Comparison of ENCODE assay signal across 22 cellular contexts in the genomic region with DNA sequence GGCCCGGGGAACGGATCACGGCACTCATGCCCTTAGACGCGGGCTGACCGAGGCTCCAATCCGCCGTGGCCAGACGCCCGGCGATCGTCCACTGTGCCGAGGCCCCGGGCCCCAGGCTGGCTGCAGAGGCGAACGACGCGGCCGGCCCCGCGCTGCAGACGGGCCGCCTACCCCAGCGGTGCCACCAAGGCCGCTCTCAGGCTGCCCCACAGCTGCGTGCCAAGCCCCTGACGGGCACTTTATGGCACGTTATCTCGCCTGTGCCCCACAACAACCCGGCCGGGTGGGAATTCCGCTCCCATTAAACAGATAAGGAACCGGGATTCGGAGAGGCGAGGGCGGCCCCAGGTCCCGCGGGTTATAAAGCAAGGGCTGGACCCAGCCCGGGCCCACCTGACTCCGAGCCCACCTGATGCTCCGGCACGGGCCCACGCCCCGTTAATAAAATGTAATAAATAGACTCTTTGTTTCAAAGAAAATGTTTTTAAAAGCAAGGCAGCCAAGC.
A peak's percentile ranks its signal among the peaks of the same experiment; 100 is the strongest.
DNase-seq lines count a peak whose midpoint lies in the region; ATAC-seq and TF ChIP-seq lines count a peak whose summit lies in the region.
"Had no signal": no experiment of that assay in that cellular context is flagged by ENCODE, and none has a peak within 500 bp of the region (broad histone marks: within the 10 kb centered on the region; RNA-seq: fewer than 3 reads in every experiment).

No MANE protein-coding gene starts in this region.

- no peaks in the 10 kb centered on the region for H3K27me3 ChIP-seq in right cardiac atrium (ENCODE audit: control insufficient read depth, insufficient read depth)
- peaks cover 0 to 29% (median 4%) of the 10 kb centered on the region in 3 donors for H3K27me3 ChIP-seq in psoas muscle (ENCODE audit: insufficient read depth in 3 of 3, low read length in 2 of 3)
- H3K27me3 ChIP-seq: MG63 had no signal

- H3K27ac ChIP-seq in right cardiac atrium (ENCODE audit: low read length) (no peak overlapping the region), psoas muscle (no peak overlapping the region)
- H3K27ac ChIP-seq: C4-2B had no signal

- peaks cover 14 to 17% of the 10 kb centered on the region in 2 donors for H3K4me1 Mint-ChIP-seq in natural killer cell treated with Interleukin-12 subunit alpha and Interleukin-12 subunit beta and Interleukin-15 and Interleukin-18, amount 100 ng/mL, for 72 hours (ENCODE audit: low read depth in 2 of 2)
- peaks cover 13 to 21% of the 10 kb centered on the region in 2 donors for H3K4me1 Mint-ChIP-seq in natural killer cell

- H3K4me1 ChIP-seq in right cardiac atrium (ENCODE audit: control insufficient read depth, insufficient read depth, low read length) = no peaks in the 10 kb centered on the region
- no peaks in the 10 kb centered on the region for H3K4me1 ChIP-seq in psoas muscle

- WGBS in right cardiac atrium = 91% methylated on average over 44 of the region's 44 CpGs
- 90 to 94% (median 91%) methylated on average over 42 to 44 of the region's 44 CpGs for WGBS in psoas muscle, 3 donors

- TF ChIP-seq CTCF in natural killer cell (IDR thresholded peaks at IDR 0.05) = no peak
- TF ChIP-seq CTCF in psoas muscle (IDR thresholded peaks at IDR 0.05) = no peak

- no peaks in the 10 kb centered on the region for H3K36me3 ChIP-seq in psoas muscle (ENCODE audit: insufficient read depth in 1 of 2, low read depth in 1 of 2)
- H3K36me3 ChIP-seq: MG63 had no signal

- peaks cover 9 to 17% of the 10 kb centered on the region in 2 donors for H3K27me3 Mint-ChIP-seq in natural killer cell treated with Interleukin-12 subunit alpha and Interleukin-12 subunit beta and Interleukin-15 and Interleukin-18, amount 100 ng/mL, for 72 hours
- peaks cover 13 to 20% of the 10 kb centered on the region in 2 donors for H3K27me3 Mint-ChIP-seq in natural killer cell (ENCODE audit: low read depth in 2 of 2)

- no peak for ATAC-seq in natural killer cell treated with Interleukin-12 subunit alpha and Interleukin-12 subunit beta and Interleukin-15 and Interleukin-18, amount 100 ng/mL, for 72 hours
- ATAC-seq in natural killer cell = no peak
- no peak for ATAC-seq in right cardiac atrium
- no peak for ATAC-seq in psoas muscle
- no peak for ATAC-seq in HG03439 (IDR thresholded peaks at IDR 0.05; ENCODE audit: unreplicated experiment)
- ATAC-seq in GM21825 (IDR thresholded peaks at IDR 0.05; ENCODE audit: unreplicated experiment) = no peak
- ATAC-seq in HG03469 (IDR thresholded peaks at IDR 0.05; ENCODE audit: unreplicated experiment) = no peak
- ATAC-seq: stimulated activated memory B cell treated with anti-CD40 and anti-IgM and Interleukin-4, amounts not matched to agents 10 μg/mL and 1 μg/mL and 100 μg/mL, for 72 hours had no signal

- intact Hi-C loops in natural killer cell (cut with micrococcal nuclease) (no loop called here), right cardiac atrium (cut with DNase I) (no loop called here), psoas muscle (cut with DNase I) (loop anchor here in 1 of 2 donors (10.0 kb wide), 1 partner anchor 65 kb away; no protein-coding TSS in a partner anchor)

- H3K36me3 Mint-ChIP-seq in natural killer cell treated with Interleukin-12 subunit alpha and Interleukin-12 subunit beta and Interleukin-15 and Interleukin-18, amount 100 ng/mL, for 72 hours = no peaks in the 10 kb centered on the region
- no peaks in the 10 kb centered on the region for H3K36me3 Mint-ChIP-seq in natural killer cell
- H3K36me3 Mint-ChIP-seq: stimulated activated memory B cell treated with anti-CD40 and anti-IgM and Interleukin-4, amounts not matched to agents 10 μg/mL and 1 μg/mL and 100 μg/mL, for 72 hours; type B pancreatic cell had no signal

- no peaks in the 10 kb centered on the region for H3K9me3 Mint-ChIP-seq in natural killer cell treated with Interleukin-12 subunit alpha and Interleukin-12 subunit beta and Interleukin-15 and Interleukin-18, amount 100 ng/mL, for 72 hours
- H3K9me3 Mint-ChIP-seq in natural killer cell = no peaks in the 10 kb centered on the region
- H3K9me3 Mint-ChIP-seq: neural crest cell; stimulated activated memory B cell treated with anti-CD40 and anti-IgM and Interleukin-4, amounts not matched to agents 10 μg/mL and 1 μg/mL and 100 μg/mL, for 72 hours; type B pancreatic cell had no signal

- H3K9me3 ChIP-seq in right cardiac atrium (ENCODE audit: control insufficient read depth, low read length) (no peaks in the 10 kb centered on the region), psoas muscle (no peaks in the 10 kb centered on the region)
- H3K9me3 ChIP-seq: MG63 had no signal

- H3K4me3 ChIP-seq in right cardiac atrium (ENCODE audit: low read length) = no peak overlapping the region
- H3K4me3 ChIP-seq in psoas muscle = no peak overlapping the region
- H3K4me3 ChIP-seq: MG63 had no signal

- DNase-seq in natural killer cell treated with Interleukin-12 subunit alpha and Interleukin-12 subunit beta and Interleukin-15 and Interleukin-18, amount 100 ng/mL, for 72 hours (ENCODE audit: low spot score) = peak; percentile 51
- DNase-seq in natural killer cell = no peak
- peak; percentile 10 to 37 (median 33) for DNase-seq in right cardiac atrium
- DNase-seq in psoas muscle = peak; percentile 5 to 22
- DNase-seq in NCI-H69 (lab: John Stamatoyannopoulos, UW) = no peak
- DNase-seq: activated CD4-positive, alpha-beta T cell treated with anti-CD3 and anti-CD28 coated beads, Interleukin-2, amount 50 U/mL, for 4 hours; activated naive CD4-positive, alpha-beta T cell treated with Interleukin-2 at 50 U/mL for 16 hours; cortex of kidney; hypothalamus; MG63; NCI-H1436 treated with DMSO at 0.1 percent for 48 hours; NCI-H2171; NCI-H526 treated with DMSO at 0.1 percent for 48 hours; SHP77 treated with DMSO at 0.1 percent for 48 hours; T-helper 1 cell had no signal

- no peak overlapping the region for H3K4me3 Mint-ChIP-seq in natural killer cell treated with Interleukin-12 subunit alpha and Interleukin-12 subunit beta and Interleukin-15 and Interleukin-18, amount 100 ng/mL, for 72 hours
- no peak overlapping the region for H3K4me3 Mint-ChIP-seq in natural killer cell
- H3K4me3 Mint-ChIP-seq: neural crest cell; stimulated activated memory B cell treated with anti-CD40 and anti-IgM and Interleukin-4, amounts not matched to agents 10 μg/mL and 1 μg/mL and 100 μg/mL, for 72 hours; type B pancreatic cell had no signal

- no peak overlapping the region for H3K27ac Mint-ChIP-seq in natural killer cell treated with Interleukin-12 subunit alpha and Interleukin-12 subunit beta and Interleukin-15 and Interleukin-18, amount 100 ng/mL, for 72 hours
- H3K27ac Mint-ChIP-seq in natural killer cell = no peak overlapping the region
- H3K27ac Mint-ChIP-seq: stimulated activated memory B cell treated with anti-CD40 and anti-IgM and Interleukin-4, amounts not matched to agents 10 μg/mL and 1 μg/mL and 100 μg/mL, for 72 hours; type B pancreatic cell had no signal

Comparison
In these comparisons a context has a peak if more than half of its experiments do, and no peak if none do; other contexts are left out.
1. DNase-seq: peak in natural killer cell treated with Interleukin-12 subunit alpha and Interleukin-12 subunit beta and Interleukin-15 and Interleukin-18, amount 100 ng/mL, for 72 hours (single experiment), right cardiac atrium (3 of 3) and psoas muscle (2 of 2); none in natural killer cell (single experiment) and NCI-H69 (single experiment).